In genomic region chr1:149810697-149811405, GRCh38 we compare ENCODE assay signal across 9 cellular contexts. TPM values are rescaled to one million over a fixed set of nuclear protein-coding genes. Genes with fewer than 3 reads are reported as not detected.
DNase-seq lines count a peak whose midpoint lies in the region; ATAC-seq and TF ChIP-seq lines count a peak whose summit lies in the region.
"Not testable (repeated sequence)": the region's sequence is repeated elsewhere in the genome, so short reads cannot be mapped to it uniquely, and the experiment has no call there.
"Had no signal": no experiment of that assay in that cellular context is flagged by ENCODE, and none has a peak within 500 bp of the region (broad histone marks: within the 10 kb centered on the region; RNA-seq: fewer than 3 reads in every experiment).

No MANE protein-coding gene starts in this region.

- H4K20me1 ChIP-seq in OCI-LY1 (ENCODE audit: insufficient read depth, low read length); neural progenitor cell (ENCODE audit: low read depth): not testable (repeated sequence)

- H3K27ac Mint-ChIP-seq in neural progenitor cell, result not testable (repeated sequence)

- TF ChIP-seq CTCF in OCI-LY1 (IDR thresholded peaks at IDR 0.05; ENCODE audit: low read length); body of pancreas (IDR thresholded peaks at IDR 0.05); neural progenitor cell (IDR thresholded peaks at IDR 0.05); upper lobe of right lung (IDR thresholded peaks at IDR 0.05): not testable (repeated sequence)

- H3K4me2 ChIP-seq in OCI-LY1 (ENCODE audit: low read length) (peak overlapping the region; percentile 70), neural progenitor cell (peak overlapping the region; percentile 82)

- H3K27me3 Mint-ChIP-seq in neural progenitor cell (ENCODE audit: insufficient read depth, low read depth), result not testable (repeated sequence)

- not testable (repeated sequence) for H3K27me3 ChIP-seq in OCI-LY1 (ENCODE audit: insufficient read depth, low read length); body of pancreas; iPS-18a (ENCODE audit: control insufficient read depth, insufficient read depth, low read length); neural progenitor cell; upper lobe of right lung

- H3K9me2 ChIP-seq in OCI-LY1 (ENCODE audit: low read depth, low read length), result not testable (repeated sequence)

- H3K4me3 Mint-ChIP-seq in neural progenitor cell, result peak overlapping the region; percentile 79

- ATAC-seq in body of pancreas (peak; percentile 44), upper lobe of right lung (peak; percentile 37)

- peak; percentile 4 for DNase-seq in DMS79 treated with DMSO at 0.1 percent for 48 hours (lab: John Stamatoyannopoulos, UW)
- DNase-seq in activated CD4-positive, alpha-beta T cell treated with anti-CD3 and anti-CD28 coated beads for 48 hours, result peak; percentile 21
- peak; percentile 45 to 72 (median 58) for DNase-seq in body of pancreas
- peak; percentile 3 for DNase-seq in neural progenitor cell (ENCODE audit: low spot score)
- not testable (repeated sequence) for DNase-seq in upper lobe of right lung

- WGBS in body of pancreas, 2 donors, result 21 to 24% methylated on average over 5 to 7 of the region's 7 CpGs

- H3K4me1 Mint-ChIP-seq in neural progenitor cell, result not testable (repeated sequence)

- H2AFZ ChIP-seq in OCI-LY1 (ENCODE audit: low read length); neural progenitor cell (replicated peaks): not testable (repeated sequence)

- intact Hi-C loops in body of pancreas (cut with DNase I); upper lobe of right lung (cut with DNase I): not testable (repeated sequence)

- H3K27ac ChIP-seq in KOPT-K1 (ENCODE audit: low read depth, low read length, poor library complexity, severe bottlenecking) (peak overlapping the region; percentile 52), OCI-LY1 (ENCODE audit: low read depth, low read length, poor library complexity, severe bottlenecking) (peak overlapping the region; percentile 86), body of pancreas (peak overlapping the region in 3 of 4 donors; percentile 38 to 95 (median 89))
- not testable (repeated sequence) for H3K27ac ChIP-seq in iPS-18a (ENCODE audit: low read length); neural progenitor cell; upper lobe of right lung

- H3K9me3 ChIP-seq in KOPT-K1 (ENCODE audit: insufficient read depth, low read length, poor library complexity, severe bottlenecking); OCI-LY1 (ENCODE audit: low read length); body of pancreas; iPS-18a (ENCODE audit: control insufficient read depth, low read depth, low read length); neural progenitor cell (ENCODE audit: low read depth); upper lobe of right lung: not testable (repeated sequence)

- not testable (repeated sequence) for H3K79me2 ChIP-seq in OCI-LY1 (ENCODE audit: insufficient read depth, low read length); neural progenitor cell (ENCODE audit: low read depth)

- not testable (repeated sequence) for H3F3A ChIP-seq in OCI-LY1 (ENCODE audit: insufficient read depth, low read length)
- H3F3A ChIP-seq in neural progenitor cell (ENCODE audit: low read depth), result peaks cover 22% of the 10 kb centered on the region

- not testable (repeated sequence) for H3K36me3 ChIP-seq in KOPT-K1 (ENCODE audit: insufficient read depth, low read length); OCI-LY1 (ENCODE audit: insufficient read depth, low read length); body of pancreas (replicated peaks in 1 of 2; ENCODE audit: insufficient read depth in 1 of 2, low read depth in 2 of 2); iPS-18a (ENCODE audit: control insufficient read depth, low read depth, low read length); neural progenitor cell; upper lobe of right lung

- not testable (repeated sequence) for H3K9me3 Mint-ChIP-seq in neural progenitor cell

- H3K4me3 ChIP-seq in OCI-LY1 (ENCODE audit: low read depth, low read length, poor library complexity, severe bottlenecking) (peak overlapping the region; percentile 60), iPS-18a (ENCODE audit: low read length) (peak overlapping the region; percentile 72), neural progenitor cell (peak overlapping the region; percentile 56), upper lobe of right lung (peak overlapping the region; percentile 62)
- H3K4me3 ChIP-seq in body of pancreas, result not testable (repeated sequence)

- H3K9ac ChIP-seq in OCI-LY1 (ENCODE audit: low read length) (peak overlapping the region; percentile 63; the same call in 1 of the 2 replicates), iPS-18a (ENCODE audit: low read length) (peak overlapping the region; percentile 54)
- not testable (repeated sequence) for H3K9ac ChIP-seq in neural progenitor cell

- peak in 2 of 3 donors; percentile 41 to 65 for TF ChIP-seq POLR2A in body of pancreas (IDR thresholded peaks at IDR 0.05)

- H3K4me1 ChIP-seq in OCI-LY1 (ENCODE audit: insufficient read depth, low read length, severe bottlenecking); body of pancreas; iPS-18a (ENCODE audit: control insufficient read depth, low read depth, low read length); neural progenitor cell; upper lobe of right lung: not testable (repeated sequence)

- H3K36me3 Mint-ChIP-seq in neural progenitor cell, result not testable (repeated sequence)

RNA-seq across cellular contexts. Expression of gene FCGR1A, which starts 28.4 kb away (rescaled TPM):
- total RNA-seq in body of pancreas (1 to 10 TPM in 1 of 2 donors, not detected in 1; 3.1 TPM), neural progenitor cell (ENCODE audit: low replicate concordance) (not detected in 2 replicates), upper lobe of right lung (40.9 TPM)
- total RNA-seq: epithelial cell of proximal tubule had no signal

Comparison
In these comparisons a context has a peak if more than half of its experiments do, and no peak if none do; other contexts are left out.
1. RNA of gene FCGR1A, which starts 28.4 kb away (total RNA-seq): 40.9 TPM in upper lobe of right lung (single experiment); 3.1 TPM in body of pancreas and not detected in neural progenitor cell; every median in the first group is over 10 times any median in the second.